Comparison of ENCODE assay signal across 2 cellular contexts in the genomic region with DNA sequence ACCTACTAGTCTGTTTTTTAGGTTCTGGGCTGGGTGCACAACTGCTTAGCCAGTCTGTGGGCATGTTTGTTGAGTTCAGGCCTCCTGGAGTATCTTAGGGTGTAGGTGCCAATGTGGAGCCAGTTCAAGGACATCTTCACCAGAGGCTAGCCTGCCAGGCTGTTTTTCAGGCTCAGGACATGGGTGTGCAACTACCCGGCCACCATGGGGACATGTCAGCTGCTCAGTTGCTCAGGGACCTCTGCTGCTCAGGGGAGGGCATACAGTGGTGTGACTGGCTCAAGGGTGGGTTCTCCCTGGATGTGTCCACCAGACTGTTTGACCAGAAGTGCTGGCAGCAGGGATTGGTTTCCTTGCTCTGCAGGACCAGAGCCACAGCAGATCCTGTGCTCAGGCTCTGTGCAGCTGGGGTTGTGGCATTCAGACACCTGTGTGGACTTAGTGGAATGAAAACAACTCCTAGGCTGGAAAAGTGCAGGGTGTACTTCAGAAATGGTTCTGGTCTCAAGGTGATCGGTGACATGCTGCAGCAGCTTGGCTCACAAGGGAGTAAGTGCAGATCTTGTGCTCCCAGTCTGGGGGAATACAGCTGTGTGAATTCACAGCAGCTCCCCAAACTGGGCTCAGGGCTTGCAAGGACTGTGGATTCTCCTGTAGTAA.
TF ChIP-seq lines count a peak whose summit lies in the region.

No MANE protein-coding gene starts in this region.

TF ChIP-seq in GM23338, 12 proteins besides CTCF, POLR2A, EP300 and RAD21 (continues in another document):
- TF ChIP-seq ZNF114 (CRISPR knock-in tag; IDR thresholded peaks at IDR 0.05) (no peak), NANOG (IDR thresholded peaks at IDR 0.05; ENCODE audit: borderline replicate concordance) (no peak), ETS1 (IDR thresholded peaks at IDR 0.05) (no peak), POLR2AphosphoS5 (IDR thresholded peaks at IDR 0.05; ENCODE audit: low read depth) (no peak), JUNB (IDR thresholded peaks at IDR 0.05; ENCODE audit: unreplicated experiment) (no peak), ZNF331 (CRISPR knock-in tag; IDR thresholded peaks at IDR 0.05; ENCODE audit: low read depth) (no peak), ZNF462 (CRISPR knock-in tag; IDR thresholded peaks at IDR 0.05) (no peak), STAT1 (IDR thresholded peaks at IDR 0.05; ENCODE audit: unreplicated experiment) (no peak)

TF ChIP-seq in H1, 55 proteins besides CTCF, POLR2A, EP300 and RAD21:
- TF ChIP-seq KDM5A (IDR thresholded peaks at IDR 0.05; ENCODE audit: low read length) (no peak), SP4 (IDR thresholded peaks at IDR 0.05; ENCODE audit: low read length) (no peak), RNF2 (IDR thresholded peaks at IDR 0.05; ENCODE audit: borderline replicate concordance, low read depth, low read length, missing control alignments, poor library complexity, severe bottlenecking) (no peak), GTF2F1 (IDR thresholded peaks at IDR 0.05; ENCODE audit: borderline replicate concordance, low read depth, low read length) (no peak), GABPA (IDR thresholded peaks at IDR 0.05; ENCODE audit: borderline replicate concordance, insufficient read depth, low read length) (no peak), RXRA (IDR thresholded peaks at IDR 0.05; ENCODE audit: insufficient read depth, low read depth, low read length) (no peak), KDM4A (IDR thresholded peaks at IDR 0.05; ENCODE audit: low read depth, low read length, severe bottlenecking) (no peak), KDM1A (IDR thresholded peaks at IDR 0.05; ENCODE audit: borderline replicate concordance, low read length) (no peak), MAFK (IDR thresholded peaks at IDR 0.05; ENCODE audit: low read depth, low read length) (no peak), SIRT6 (IDR thresholded peaks at IDR 0.05; ENCODE audit: low read length) (no peak), CTBP2 (IDR thresholded peaks at IDR 0.05; ENCODE audit: borderline replicate concordance, insufficient read depth, insufficient read length, low read length) (no peak), CBX5 (IDR thresholded peaks at IDR 0.05; ENCODE audit: low read depth, low read length) (no peak), HDAC6 (IDR thresholded peaks at IDR 0.05; ENCODE audit: low read depth, low read length) (no peak), POLR2AphosphoS5 (IDR thresholded peaks at IDR 0.05; ENCODE audit: low read depth, low read length) (no peak), SP2 (IDR thresholded peaks at IDR 0.05; ENCODE audit: low read length) (no peak), ZNF274 (IDR thresholded peaks at IDR 0.05; ENCODE audit: borderline replicate concordance, extremely low read depth, low read length) (no peak), TAF7 (optimal IDR thresholded peaks at IDR 0.05; ENCODE audit: borderline replicate concordance, low read depth, low read length) (no peak), RBBP5 (IDR thresholded peaks at IDR 0.05; ENCODE audit: borderline replicate concordance, low read depth, low read length) (no peak)
- TF ChIP-seq, protein P1, sequence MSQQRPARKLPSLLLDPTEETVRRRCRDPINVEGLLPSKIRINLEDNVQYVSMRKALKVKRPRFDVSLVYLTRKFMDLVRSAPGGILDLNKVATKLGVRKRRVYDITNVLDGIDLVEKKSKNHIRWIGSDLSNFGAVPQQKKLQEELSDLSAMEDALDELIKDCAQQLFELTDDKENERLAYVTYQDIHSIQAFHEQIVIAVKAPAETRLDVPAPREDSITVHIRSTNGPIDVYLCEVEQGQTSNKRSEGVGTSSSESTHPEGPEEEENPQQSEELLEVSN (IDR thresholded peaks at IDR 0.05), result no peak
